ENCODE assay signal across 2 cellular contexts in genomic region chr21:45089964-45090363, GRCh38.
A peak's percentile ranks its signal among the peaks of the same experiment; 100 is the strongest.
TF ChIP-seq lines count a peak whose summit lies in the region.

No MANE protein-coding gene starts in this region.

TF ChIP-seq in IMR-90, 13 proteins besides CTCF, POLR2A, EP300 and RAD21:
- TF ChIP-seq SMC3 (IDR thresholded peaks at IDR 0.05; ENCODE audit: low read depth, low read length) (no peak), ELK1 (IDR thresholded peaks at IDR 0.05; ENCODE audit: borderline replicate concordance, low read depth, low read length) (no peak), RFX5 (IDR thresholded peaks at IDR 0.05; ENCODE audit: low read depth, low read length) (no peak), RCOR1 (IDR thresholded peaks at IDR 0.05; ENCODE audit: insufficient replicate concordance, low read length) (no peak), NFE2L2 (IDR thresholded peaks at IDR 0.05; ENCODE audit: low read depth, low read length) (no peak), BHLHE40 (IDR thresholded peaks at IDR 0.05; ENCODE audit: low read depth, low read length) (no peak), MAFK (IDR thresholded peaks at IDR 0.05; ENCODE audit: low read depth, low read length) (no peak)

TF ChIP-seq in K562, 482 proteins besides CTCF, POLR2A, EP300 and RAD21:
- peak; percentile 88 for TF ChIP-seq TFE3 (CRISPR knock-in tag; IDR thresholded peaks at IDR 0.05)
- TF ChIP-seq PKNOX1 (IDR thresholded peaks at IDR 0.05) = 0 out of 2 replicates have a peak, but pooled peaks have one; percentile 10
- TF ChIP-seq IRF2 (CRISPR knock-in tag; IDR thresholded peaks at IDR 0.05) = no peak
- TF ChIP-seq CBFA2T2 (conservative IDR thresholded peaks at IDR 0.05) = peak; percentile 29; the same call in 1 of the 2 replicates
- TF ChIP-seq BMI1 (IDR thresholded peaks at IDR 0.05; ENCODE audit: low read length) = no peak
- TF ChIP-seq RAD51 (IDR thresholded peaks at IDR 0.05; ENCODE audit: borderline replicate concordance, low read depth) = peak; percentile 67
- no peak for TF ChIP-seq TCF15 (CRISPR knock-in tag; IDR thresholded peaks at IDR 0.05)
- TF ChIP-seq STAT5A (IDR thresholded peaks at IDR 0.05; ENCODE audit: borderline replicate concordance, low read length) = no peak
TF ChIP-seq in K562: peak in this region for 4.
